8 cellular contexts compared by ENCODE assay signal in the genomic region with DNA sequence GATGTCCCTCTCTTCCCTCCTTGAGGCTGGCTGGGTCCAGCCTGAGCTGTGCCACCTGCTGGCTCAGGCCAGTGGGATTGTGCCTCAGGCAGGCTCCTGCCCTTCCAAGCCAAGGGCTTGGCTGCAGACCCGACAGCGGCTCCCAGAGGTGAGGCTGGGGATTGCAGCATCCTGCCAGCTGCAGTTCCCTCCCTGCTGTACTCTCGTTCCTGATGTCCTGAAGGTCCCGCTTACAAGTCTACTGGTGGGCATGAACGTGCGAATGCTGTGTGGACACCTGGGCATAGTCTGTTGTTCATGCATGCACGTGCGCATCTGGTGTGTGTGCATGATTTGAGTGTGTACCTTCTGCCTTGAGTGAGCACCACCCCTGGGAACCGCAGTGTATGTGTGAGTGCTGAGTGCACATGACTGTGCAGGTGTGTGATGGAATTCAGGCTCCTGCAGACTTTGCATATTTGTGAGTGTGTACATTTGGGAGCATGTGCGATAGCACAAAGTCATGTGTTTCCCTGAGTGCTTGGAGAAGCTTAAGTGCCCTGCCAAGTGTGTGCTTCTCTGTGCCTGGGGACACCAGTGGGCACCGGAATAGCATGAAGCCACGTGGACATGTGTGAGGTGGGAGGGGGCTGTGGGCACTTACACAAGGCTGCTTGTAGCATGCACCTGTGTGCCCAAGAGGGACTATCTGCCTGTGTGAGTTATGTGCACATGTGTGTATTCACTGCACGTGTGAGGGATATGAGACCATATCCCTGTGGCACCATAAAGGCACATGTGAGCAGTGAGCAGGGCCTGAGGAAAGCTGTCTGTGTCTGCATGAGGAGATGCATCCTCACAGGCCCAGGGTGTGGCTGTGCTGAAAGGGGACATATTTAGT. TPM values are rescaled to one million over a fixed set of nuclear protein-coding genes. Genes with fewer than 3 reads are reported as not detected.
DNase-seq lines count a peak whose midpoint lies in the region; ATAC-seq, FAIRE-seq and TF ChIP-seq lines count a peak whose summit lies in the region.

No MANE protein-coding gene starts in this region.

- no peak overlapping the region for H3K4me3 Mint-ChIP-seq in chondrocyte (ENCODE audit: unreplicated experiment)

- POLR2A ChIA-PET in AG04450 (lab: Yijun Ruan, JAX): interaction anchor here (0.6 to 1.0 kb wide), 2 partner anchors 22 to 123 kb away, joined by 4 to 7 read pairs; partner anchors contain the start of gene KRT80

- no peaks in the 10 kb centered on the region for H3K9me3 ChIP-seq in AG04450 (ENCODE audit: control insufficient read depth, insufficient read depth, low read length)

- peak; percentile 99 for TF ChIP-seq CTCF in AG04450 (IDR thresholded peaks at IDR 0.05; ENCODE audit: low read depth, low read length)
- TF ChIP-seq CTCF in VCaP (conservative IDR thresholded peaks at IDR 0.05): peak; percentile 97
- TF ChIP-seq CTCF in chondrocyte (IDR thresholded peaks at IDR 0.05): peak; percentile 96

- H3K27me3 Mint-ChIP-seq in chondrocyte (ENCODE audit: low read depth): no peaks in the 10 kb centered on the region

- peak; percentile 14 for FAIRE-seq in GM12892 (lab: Jason Lieb, UNC)

- DNase-seq in AG04450 (ENCODE audit: low read depth, low spot score) (peak; percentile 61), GM12892 (ENCODE audit: insufficient read length) (peak; percentile 62), NCI-H1694 treated with DMSO at 0.1 percent for 48 hours (lab: John Stamatoyannopoulos, UW) (peak; percentile 40), chondrocyte (ENCODE audit: low spot score) (peak; percentile 92), left lobe of liver (ENCODE audit: low spot score) (peak; percentile 74)
- peak; percentile 55 to 67 for DNase-seq in stimulated activated CD4-positive, alpha-beta T cell treated with anti-CD3 and anti-CD28 coated beads, Interleukin-4, amount 100 ng/mL, for 48 hours (ENCODE audit: low read depth in 2 of 2)

- TF ChIP-seq POLR2A in GM12892 (IDR thresholded peaks at IDR 0.05; ENCODE audit: low read depth, low read length): no peak

- no peak overlapping the region for H3K4me3 ChIP-seq in AG04450 (ENCODE audit: low read depth, low read length)

- CTCF ChIA-PET in AG04450 (lab: Charles Lee): interaction anchor here (0.6 to 6.5 kb wide), 22 partner anchors 8 to 666 kb away, joined by 3 to 50 read pairs (median 4); partner anchors contain the start of gene KRT80

- H3K4me1 Mint-ChIP-seq in chondrocyte (ENCODE audit: low read depth): peaks cover 43% of the 10 kb centered on the region

- peak; percentile 97 for ATAC-seq in left lobe of liver
- no peak for ATAC-seq in HG03108 (IDR thresholded peaks at IDR 0.05; ENCODE audit: unreplicated experiment)

- H3K27me3 ChIP-seq in AG04450 (ENCODE audit: control insufficient read depth, insufficient read depth, low read length): no peaks in the 10 kb centered on the region

- H3K36me3 Mint-ChIP-seq in chondrocyte (ENCODE audit: low read depth): no peaks in the 10 kb centered on the region

- H3K27ac Mint-ChIP-seq in chondrocyte (ENCODE audit: unreplicated experiment): no peak overlapping the region

- no peaks in the 10 kb centered on the region for H3K9me3 Mint-ChIP-seq in chondrocyte (ENCODE audit: low read depth)

- no peak overlapping the region for H3K27ac ChIP-seq in AG04450 (ENCODE audit: low read depth, low read length)
- H3K27ac ChIP-seq in VCaP: peak overlapping the region; percentile 98; the same call in 1 of the 2 replicates

RNA-seq across cellular contexts. Expression of gene KRT7, which starts 19.3 kb away (rescaled TPM):
- polyA plus RNA-seq in AG04450 (2011; rRNA removed): 1.0 and 4.6 TPM in 2 replicates
- 0.60 and 1.1 TPM in 2 replicates for polyA minus RNA-seq in AG04450 (2011; rRNA and poly(A)+ RNA removed)
- polyA plus RNA-seq in GM12892 (2012; ENCODE audit: missing spikeins): 10.7 TPM
- total RNA-seq in chondrocyte (187 to 277 TPM (median 266 TPM) in 3 replicates), left lobe of liver (18.8 TPM)

RNA-seq across cellular contexts. Expression of gene KRT80, which starts 22.0 kb away (rescaled TPM):
- 2.1 and 2.3 TPM in 2 replicates for polyA plus RNA-seq in AG04450 (2011; rRNA removed)
- polyA minus RNA-seq in AG04450 (2011; rRNA and poly(A)+ RNA removed): 2.2 and 2.3 TPM in 2 replicates
- polyA plus RNA-seq in GM12892 (2012; ENCODE audit: missing spikeins): not detected
- 10.7 to 17.0 TPM (median 12.1 TPM) in 3 replicates for total RNA-seq in chondrocyte
- 0.28 TPM for total RNA-seq in left lobe of liver

Comparison
In these comparisons a context has a peak if more than half of its experiments do, and no peak if none do; other contexts are left out.
1. DNase-seq: peak in every context shown above with its lines; median percentile 92 in chondrocyte; 74 in left lobe of liver; 62 in GM12892; 61 in AG04450; 61 in stimulated activated CD4-positive, alpha-beta T cell treated with anti-CD3 and anti-CD28 coated beads, Interleukin-4, amount 100 ng/mL, for 48 hours; 40 in NCI-H1694 treated with DMSO at 0.1 percent for 48 hours.